Comparison of ENCODE assay signal across 1 cellular context in genomic region chr20:25378189-25378883, GRCh38.
TF ChIP-seq lines count a peak whose summit lies in the region.

No MANE protein-coding gene starts in this region.

TF ChIP-seq in HepG2, 621 proteins besides CTCF, POLR2A, EP300 and RAD21 (continued from another document and continues in another):
- TF ChIP-seq ZNF281 (CRISPR knock-in tag; IDR thresholded peaks at IDR 0.05; ENCODE audit: borderline replicate concordance) (peak; percentile 64), FOXK1 (CRISPR knock-in tag; IDR thresholded peaks at IDR 0.05; ENCODE audit: borderline replicate concordance, low read depth) (no peak), MIER3 (CRISPR knock-in tag; IDR thresholded peaks at IDR 0.05; ENCODE audit: borderline replicate concordance) (peak; percentile 68; the same call in 1 of the 2 replicates), KIAA2018 (CRISPR knock-in tag; IDR thresholded peaks at IDR 0.05; ENCODE audit: borderline replicate concordance) (no peak), ZBTB49 (CRISPR knock-in tag; IDR thresholded peaks at IDR 0.05; ENCODE audit: borderline replicate concordance) (no peak), NR2F2 (IDR thresholded peaks at IDR 0.05; ENCODE audit: borderline replicate concordance, low read depth) (peak; percentile 100), CBX1 (IDR thresholded peaks at IDR 0.05; ENCODE audit: low read depth) (no peak), SALL1 (CRISPR knock-in tag; IDR thresholded peaks at IDR 0.05) (peak; percentile 48; the same call in 1 of the 2 replicates), ZXDC (CRISPR knock-in tag; IDR thresholded peaks at IDR 0.05) (no peak), HMGA1 (CRISPR knock-in tag; conservative IDR thresholded peaks at IDR 0.05) (no peak), JUNB (CRISPR knock-in tag; IDR thresholded peaks at IDR 0.05; ENCODE audit: borderline replicate concordance) (no peak; the same call in 1 of the 2 replicates), FOXA3 (CRISPR knock-in tag; IDR thresholded peaks at IDR 0.05) (peak; percentile 96), FOXO1 (CRISPR knock-in tag; IDR thresholded peaks at IDR 0.05) (peak; percentile 62; the same call in 1 of the 2 replicates), ZBED4 (CRISPR knock-in tag; IDR thresholded peaks at IDR 0.05; ENCODE audit: borderline replicate concordance) (no peak), ZNF703 (CRISPR knock-in tag; IDR thresholded peaks at IDR 0.05; ENCODE audit: borderline replicate concordance) (peak; percentile 97), TCF7L2 (IDR thresholded peaks at IDR 0.05; ENCODE audit: low read depth, low read length) (peak; percentile 100), SKIL (CRISPR knock-in tag; IDR thresholded peaks at IDR 0.05; ENCODE audit: borderline replicate concordance) (0 out of 2 replicates have a peak, but pooled peaks have one; percentile 37), ZNF558 (CRISPR knock-in tag; IDR thresholded peaks at IDR 0.05; ENCODE audit: borderline replicate concordance) (peak; percentile 44; the same call in 1 of the 2 replicates), KAT7 (CRISPR knock-in tag; IDR thresholded peaks at IDR 0.05; ENCODE audit: borderline replicate concordance) (peak; percentile 59; the same call in 1 of the 2 replicates), ZNF17 (CRISPR knock-in tag; IDR thresholded peaks at IDR 0.05) (no peak), TBX2 (CRISPR knock-in tag; IDR thresholded peaks at IDR 0.05; ENCODE audit: borderline replicate concordance) (peak; percentile 94), ZNF276 (CRISPR knock-in tag; IDR thresholded peaks at IDR 0.05; ENCODE audit: low read depth) (no peak), HOMEZ (CRISPR knock-in tag; IDR thresholded peaks at IDR 0.05; ENCODE audit: low read depth) (peak; percentile 66; the same call in 1 of the 2 replicates), HNF4A (CRISPR knock-in tag; IDR thresholded peaks at IDR 0.05) (peak; percentile 80)
